1 cellular context compared by ENCODE assay signal in the genomic region with DNA sequence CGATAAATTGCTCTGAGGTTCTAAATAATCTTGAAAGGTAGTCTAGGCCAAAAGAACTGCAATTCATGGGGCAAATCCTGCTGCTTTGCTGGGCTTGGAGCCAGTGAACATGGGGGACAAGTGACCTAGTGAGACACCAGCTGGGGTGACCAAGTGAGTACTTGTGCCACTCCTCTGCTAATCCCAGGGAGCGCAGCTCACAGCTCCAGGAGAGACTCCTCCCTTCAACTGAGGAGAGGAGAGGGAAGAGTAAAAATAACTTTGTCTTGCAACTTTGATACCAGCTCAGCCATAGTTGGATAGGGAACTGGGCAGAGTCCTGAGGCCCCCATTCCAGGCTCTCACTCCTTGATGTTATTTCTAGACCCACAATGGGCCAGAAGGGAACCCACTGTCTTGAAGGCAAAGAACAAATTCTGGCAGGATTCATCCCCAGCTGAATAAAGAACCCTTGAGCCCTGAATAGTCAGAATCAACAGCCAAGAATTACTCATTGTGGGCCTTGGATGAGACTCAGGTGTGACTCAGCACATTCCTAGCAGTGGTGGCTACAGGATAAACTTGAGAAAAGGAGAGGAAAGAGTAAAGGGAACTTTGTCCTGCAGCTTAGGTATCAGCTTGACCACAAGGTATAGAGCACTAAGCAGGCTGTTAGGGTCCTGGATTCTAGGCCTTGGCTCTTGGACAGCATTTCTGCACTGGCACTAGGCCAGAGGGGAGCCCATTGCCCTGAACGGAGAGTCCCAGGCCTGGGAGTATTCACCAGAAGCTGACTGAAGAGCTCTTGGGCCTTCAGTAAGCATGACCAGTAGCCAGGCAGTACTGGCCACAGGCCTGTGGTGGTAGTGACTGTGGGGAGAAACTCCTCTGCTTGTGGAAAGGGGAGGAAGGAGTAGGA.
A peak's percentile ranks its signal among the peaks of the same experiment; 100 is the strongest.
TF ChIP-seq lines count a peak whose summit lies in the region.

No MANE protein-coding gene starts in this region.

TF ChIP-seq in Ishikawa, 13 proteins besides CTCF, POLR2A, EP300 and RAD21 (continued from another document):
- peak; percentile 71 for TF ChIP-seq NFIC (IDR thresholded peaks at IDR 0.05)
- TF ChIP-seq TEAD4 (IDR thresholded peaks at IDR 0.05): peak; percentile 81
TF ChIP-seq in Ishikawa: peak in this region for 2.
